Comparison of ENCODE assay signal across 8 cellular contexts in genomic region chr14:106192691-106193090, GRCh38.
DNase-seq lines count a peak whose midpoint lies in the region; ATAC-seq and TF ChIP-seq lines count a peak whose summit lies in the region.
"Not testable (repeated sequence)": the region's sequence is repeated elsewhere in the genome, so short reads cannot be mapped to it uniquely, and the experiment has no call there.

No MANE protein-coding gene starts in this region.

- H3K9me2 ChIP-seq in OCI-LY7 (ENCODE audit: insufficient read depth, low read length): not testable (repeated sequence)

- H3K27me3 ChIP-seq in Caco-2 (replicated peaks; ENCODE audit: control insufficient read depth, insufficient read depth, low read length): not testable (repeated sequence)

- H2AFZ ChIP-seq in OCI-LY7 (ENCODE audit: low read length): not testable (repeated sequence)

- peak overlapping the region; percentile 84 for H3K27ac Mint-ChIP-seq in Caco-2 (ENCODE audit: unreplicated experiment)
- H3K27ac Mint-ChIP-seq in activated T-cell treated with anti-CD3 and anti-CD28 coated beads, Interleukin-2, amount 50 U/mL, for 24 hours: peak overlapping the region; percentile 24
- not testable (repeated sequence) for H3K27ac Mint-ChIP-seq in activated T-helper 17 cell treated with anti-CD3 and anti-CD28 coated beads, Interleukin-2, amount 50 U/mL, for 72 hours
- H3K27ac Mint-ChIP-seq in activated naive CD8-positive, alpha-beta T cell treated with anti-CD3 and anti-CD28 coated beads, Interleukin-2, amount 50 U/mL, for 24 hours: peak overlapping the region; percentile 21

- H3K27me3 Mint-ChIP-seq in Caco-2 (ENCODE audit: insufficient read depth, unreplicated experiment); activated T-cell treated with anti-CD3 and anti-CD28 coated beads, Interleukin-2, amount 50 U/mL, for 24 hours; activated T-helper 17 cell treated with anti-CD3 and anti-CD28 coated beads, Interleukin-2, amount 50 U/mL, for 72 hours: not testable (repeated sequence)
- H3K27me3 Mint-ChIP-seq in activated naive CD8-positive, alpha-beta T cell treated with anti-CD3 and anti-CD28 coated beads, Interleukin-2, amount 50 U/mL, for 24 hours: peaks cover 33% of the 10 kb centered on the region

- intact Hi-C loops in Caco-2 (cut with micrococcal nuclease; ENCODE audit: unreplicated experiment); OCI-LY7 (cut with micrococcal nuclease; ENCODE audit: unreplicated experiment): not testable (repeated sequence)

- not testable (repeated sequence) for H3K4me3 ChIP-seq in Caco-2 (ENCODE audit: low read depth, low read length)
- peak overlapping the region; percentile 86 for H3K4me3 ChIP-seq in OCI-LY7 (ENCODE audit: low read depth, low read length, poor library complexity, severe bottlenecking)

- not testable (repeated sequence) for H3K9me3 ChIP-seq in Caco-2; OCI-LY7 (ENCODE audit: low read length)

- not testable (repeated sequence) for BruUV-seq in Caco-2 (replicated peaks; lab: Mats Ljungman, UMichigan)
- TSS peak; percentile 89 for BruUV-seq in OCI-LY7 (replicated peaks; lab: Mats Ljungman, UMichigan)

- peak overlapping the region; percentile 80 for H3K4me2 ChIP-seq in OCI-LY7 (ENCODE audit: low read length)

- TF ChIP-seq CTCF in Caco-2 (IDR thresholded peaks at IDR 0.05; ENCODE audit: insufficient read depth in 1 of 2, low read depth in 1 of 2, low read length in 1 of 2, severe bottlenecking in 1 of 2, unreplicated experiment in 1 of 2); OCI-LY7 (conservative IDR thresholded peaks at IDR 0.05; ENCODE audit: low read length): not testable (repeated sequence)

- not testable (repeated sequence) for DNase-seq in Caco-2; activated T-cell treated with anti-CD3 and anti-CD28 coated beads, Interleukin-2, amount 50 U/mL, for 24 hours
- peak; percentile 27 for DNase-seq in OCI-LY7 (ENCODE audit: low spot score)
- DNase-seq in activated CD4-positive, alpha-beta T cell treated with anti-CD3 and anti-CD28 coated beads for 48 hours: peak; percentile 51
- peak; percentile 34 for DNase-seq in activated naive CD8-positive, alpha-beta T cell treated with anti-CD3 and anti-CD28 coated beads, Interleukin-2, amount 50 U/mL, for 24 hours
- DNase-seq in stimulated activated CD4-positive, alpha-beta T cell treated with anti-CD3 and anti-CD28 coated beads, Interleukin-4, amount 100 ng/mL, for 24 hours: peak; percentile 25
- peak; percentile 48 for DNase-seq in stimulated activated naive CD8-positive, alpha-beta T cell treated with anti-CD3 and anti-CD28 coated beads, Interleukin-15, Interleukin-2, amounts not matched to agents 100 U/mL and 50 U/mL, for 24 hours

- peak; percentile 95 for ATAC-seq in activated T-helper 17 cell treated with anti-CD3 and anti-CD28 coated beads, Interleukin-2, amount 50 U/mL, for 72 hours (replicated peaks)
- ATAC-seq in activated naive CD8-positive, alpha-beta T cell treated with anti-CD3 and anti-CD28 coated beads, Interleukin-2, amount 50 U/mL, for 24 hours: peak; percentile 94
- ATAC-seq in stimulated activated naive CD8-positive, alpha-beta T cell treated with anti-CD3 and anti-CD28 coated beads, Interleukin-15, Interleukin-2, amounts not matched to agents 100 U/mL and 50 U/mL, for 24 hours: peak; percentile 92

- not testable (repeated sequence) for H3K4me3 Mint-ChIP-seq in Caco-2 (ENCODE audit: unreplicated experiment); activated T-cell treated with anti-CD3 and anti-CD28 coated beads, Interleukin-2, amount 50 U/mL, for 24 hours; activated T-helper 17 cell treated with anti-CD3 and anti-CD28 coated beads, Interleukin-2, amount 50 U/mL, for 72 hours; activated naive CD8-positive, alpha-beta T cell treated with anti-CD3 and anti-CD28 coated beads, Interleukin-2, amount 50 U/mL, for 24 hours

- not testable (repeated sequence) for H4K20me1 ChIP-seq in OCI-LY7 (ENCODE audit: insufficient read depth, low read length)

- H3K27ac ChIP-seq in OCI-LY7 (ENCODE audit: low read depth, low read length, poor library complexity, severe bottlenecking): peak overlapping the region; percentile 99

- peaks cover 55% of the 10 kb centered on the region for H3K4me1 ChIP-seq in Caco-2
- peaks cover 65% of the 10 kb centered on the region for H3K4me1 ChIP-seq in OCI-LY7 (ENCODE audit: insufficient read depth, low read length, poor library complexity, severe bottlenecking)

- H3K79me2 ChIP-seq in OCI-LY7 (ENCODE audit: insufficient read depth, low read depth, low read length): peaks cover 64% of the 10 kb centered on the region

- not testable (repeated sequence) for H3K9me3 Mint-ChIP-seq in Caco-2 (ENCODE audit: unreplicated experiment); activated T-cell treated with anti-CD3 and anti-CD28 coated beads, Interleukin-2, amount 50 U/mL, for 24 hours; activated T-helper 17 cell treated with anti-CD3 and anti-CD28 coated beads, Interleukin-2, amount 50 U/mL, for 72 hours; activated naive CD8-positive, alpha-beta T cell treated with anti-CD3 and anti-CD28 coated beads, Interleukin-2, amount 50 U/mL, for 24 hours

- POLR2A ChIA-PET in Caco-2 (lab: Charles Lee): not testable (repeated sequence)
- POLR2A ChIA-PET in OCI-LY7 (lab: Charles Lee): interaction anchor here (1.4 kb wide), 1 partner anchor 331 kb away, joined by 9 read pairs; no protein-coding TSS in a partner anchor

- H3K36me3 ChIP-seq in Caco-2 (ENCODE audit: control insufficient read depth, insufficient read depth, low read length): not testable (repeated sequence)
- H3K36me3 ChIP-seq in OCI-LY7 (ENCODE audit: insufficient read depth, low read length): peaks cover 22% of the 10 kb centered on the region

- H3K4me1 Mint-ChIP-seq in Caco-2 (ENCODE audit: low read depth, unreplicated experiment): peaks cover 14% of the 10 kb centered on the region
- H3K4me1 Mint-ChIP-seq in activated T-cell treated with anti-CD3 and anti-CD28 coated beads, Interleukin-2, amount 50 U/mL, for 24 hours (ENCODE audit: low read depth): peaks cover 22% of the 10 kb centered on the region
- H3K4me1 Mint-ChIP-seq in activated T-helper 17 cell treated with anti-CD3 and anti-CD28 coated beads, Interleukin-2, amount 50 U/mL, for 72 hours: peaks cover 10% of the 10 kb centered on the region
- peaks cover 16% of the 10 kb centered on the region for H3K4me1 Mint-ChIP-seq in activated naive CD8-positive, alpha-beta T cell treated with anti-CD3 and anti-CD28 coated beads, Interleukin-2, amount 50 U/mL, for 24 hours

- H3K36me3 Mint-ChIP-seq in Caco-2 (ENCODE audit: insufficient read depth, unreplicated experiment); activated T-cell treated with anti-CD3 and anti-CD28 coated beads, Interleukin-2, amount 50 U/mL, for 24 hours (ENCODE audit: low read depth); activated T-helper 17 cell treated with anti-CD3 and anti-CD28 coated beads, Interleukin-2, amount 50 U/mL, for 72 hours (ENCODE audit: low read depth); activated naive CD8-positive, alpha-beta T cell treated with anti-CD3 and anti-CD28 coated beads, Interleukin-2, amount 50 U/mL, for 24 hours (ENCODE audit: low read depth): not testable (repeated sequence)

- CTCF ChIA-PET in Caco-2 (lab: Charles Lee); OCI-LY7 (lab: Charles Lee; ENCODE audit: unreplicated experiment): not testable (repeated sequence)
